ENCODE assay signal across 13 cellular contexts in genomic region chr16:86751081-86752030, GRCh38.
DNase-seq lines count a peak whose midpoint lies in the region; ATAC-seq, FAIRE-seq and TF ChIP-seq lines count a peak whose summit lies in the region.
"Had no signal": no experiment of that assay in that cellular context is flagged by ENCODE, and none has a peak within 500 bp of the region (broad histone marks: within the 10 kb centered on the region; RNA-seq: fewer than 3 reads in every experiment).

No MANE protein-coding gene starts in this region.

- BruUV-seq in endothelial cell of umbilical vein (replicated peaks; lab: Mats Ljungman, UMichigan), result no TSS peak

- H3K36me3 Mint-ChIP-seq in osteocyte (ENCODE audit: unreplicated experiment), result no peaks in the 10 kb centered on the region

- CTCF ChIA-PET in BJ (lab: Yijun Ruan, JAX) (interaction anchor here (0.6 to 2.3 kb wide), 5 partner anchors 8 to 311 kb away, joined by 3 to 6 read pairs (median 3); no protein-coding TSS in a partner anchor), endothelial cell of umbilical vein (lab: Charles Lee) (interaction anchor here (1.3 to 2.0 kb wide), 3 partner anchors 10 to 123 kb away, joined by 5 to 10 read pairs (median 8); no protein-coding TSS in a partner anchor)

- no peaks in the 10 kb centered on the region for H3K9me1 ChIP-seq in endothelial cell of umbilical vein (replicated peaks; ENCODE audit: control insufficient read depth, extremely low read depth, insufficient read depth, low read length)

- peaks cover 28% of the 10 kb centered on the region for H3K4me1 Mint-ChIP-seq in osteocyte (ENCODE audit: unreplicated experiment)
- H3K4me1 Mint-ChIP-seq: activated CD4-positive, alpha-beta T cell treated with anti-CD3 and anti-CD28 coated beads, Interleukin-2, amount 10 ng/mL, durations not matched to agents 24 days and 14 days had no signal

- H3K9ac ChIP-seq in endothelial cell of umbilical vein (replicated peaks; ENCODE audit: extremely low read depth, insufficient read depth, low read length), result peak overlapping the region; percentile 50

- peak overlapping the region; percentile 65 for H3K4me3 Mint-ChIP-seq in osteocyte (ENCODE audit: unreplicated experiment)
- H3K4me3 Mint-ChIP-seq: activated CD4-positive, alpha-beta T cell treated with anti-CD3 and anti-CD28 coated beads, Interleukin-2, amount 10 ng/mL, durations not matched to agents 24 days and 14 days had no signal

- H3K27ac ChIP-seq in endothelial cell of umbilical vein (ENCODE audit: insufficient read depth, low read depth, low read length), result peak overlapping the region; percentile 85
- H3K27ac ChIP-seq: neutrophil, Peyer's patch had no signal

- peak; percentile 92 for FAIRE-seq in endothelial cell of umbilical vein (lab: Jason Lieb, UNC)

- no peak for TF ChIP-seq CTCF in BJ (IDR thresholded peaks at IDR 0.05; ENCODE audit: insufficient read depth, low read depth, low read length)
- no peak for TF ChIP-seq CTCF in endothelial cell of umbilical vein (IDR thresholded peaks at IDR 0.05; ENCODE audit: extremely low read depth in 1 of 2, insufficient read depth in 1 of 2, low read depth in 1 of 2, low read length in 2 of 2)
- peak; percentile 20 for TF ChIP-seq CTCF in osteocyte (IDR thresholded peaks at IDR 0.05)

- H3K36me3 ChIP-seq in BJ (ENCODE audit: control insufficient read depth, insufficient read depth, low read length), result no peaks in the 10 kb centered on the region
- H3K36me3 ChIP-seq in endothelial cell of umbilical vein (ENCODE audit: control insufficient read depth in 2 of 2, extremely low read depth in 1 of 2, insufficient read depth in 2 of 2, low read length in 2 of 2), result no peaks in the 10 kb centered on the region
- H3K36me3 ChIP-seq: neutrophil, Peyer's patch had no signal

- no peaks in the 10 kb centered on the region for H3K27me3 Mint-ChIP-seq in osteocyte (ENCODE audit: unreplicated experiment)
- H3K27me3 Mint-ChIP-seq: activated CD4-positive, alpha-beta T cell treated with anti-CD3 and anti-CD28 coated beads, Interleukin-2, amount 10 ng/mL, durations not matched to agents 24 days and 14 days had no signal

- TF ChIP-seq POLR2A in endothelial cell of umbilical vein (IDR thresholded peaks at IDR 0.05; ENCODE audit: low read depth, low read length), result no peak

- H2AFZ ChIP-seq in endothelial cell of umbilical vein (ENCODE audit: low read depth, low read length), result peak overlapping the region; percentile 45

- H3K27me3 ChIP-seq in BJ (ENCODE audit: control insufficient read depth, insufficient read depth, low read length) (no peaks in the 10 kb centered on the region), endothelial cell of umbilical vein (ENCODE audit: control insufficient read depth in 2 of 2, insufficient read depth in 2 of 2, low read length in 2 of 2) (no peaks in the 10 kb centered on the region)
- H3K27me3 ChIP-seq: Peyer's patch had no signal

- POLR2A ChIA-PET in BJ (lab: Charles Lee), result interaction anchor here (0.6 kb wide), 1 partner anchor 172 kb away, joined by 4 read pairs; no protein-coding TSS in a partner anchor
- POLR2A ChIA-PET in endothelial cell of umbilical vein (lab: Charles Lee), result interaction anchor here (0.9 kb wide), 1 partner anchor 10 kb away, joined by 4 read pairs; no protein-coding TSS in a partner anchor

- H3K27ac Mint-ChIP-seq in osteocyte (ENCODE audit: unreplicated experiment), result peak overlapping the region; percentile 100
- H3K27ac Mint-ChIP-seq: activated CD4-positive, alpha-beta T cell treated with anti-CD3 and anti-CD28 coated beads, Interleukin-2, amount 10 ng/mL, durations not matched to agents 24 days and 14 days had no signal

- peak overlapping the region; percentile 20 for H3K4me2 ChIP-seq in endothelial cell of umbilical vein (ENCODE audit: insufficient read depth, low read length)

- DNase-seq in BJ (ENCODE audit: low read depth), result peak; percentile 57
- peak; percentile 17 for DNase-seq in RKO (ENCODE audit: low spot score)
- DNase-seq in endothelial cell of umbilical vein (ENCODE audit: low read depth, low spot score), result peak; percentile 86
- no peak for DNase-seq in osteocyte (ENCODE audit: extremely low spot score, unreplicated experiment)
- no peak for DNase-seq in DMS53 (lab: John Stamatoyannopoulos, UW)
- DNase-seq in SIG-M5 treated with dmso at 0.1 percent for 504 hours (lab: John Stamatoyannopoulos, UW; ENCODE audit: unreplicated experiment), result no peak
- DNase-seq in DMS79 treated with DMSO at 0.1 percent for 48 hours (lab: John Stamatoyannopoulos, UW), result no peak
- DNase-seq: activated CD4-positive, alpha-beta T cell treated with anti-CD3 and anti-CD28 coated beads, Interleukin-2, amount 10 ng/mL, durations not matched to agents 24 days and 14 days; Caco-2; NCI-H1694 had no signal

- intact Hi-C loops in endothelial cell of umbilical vein (cut with micrococcal nuclease), result no loop called here

- H3K4me1 ChIP-seq in endothelial cell of umbilical vein (ENCODE audit: control insufficient read depth, extremely low read depth, insufficient read depth, low read length), result peaks cover 13% of the 10 kb centered on the region
- H3K4me1 ChIP-seq: Caco-2, Peyer's patch had no signal

- no peak for ATAC-seq in HG02623 (IDR thresholded peaks at IDR 0.05; ENCODE audit: unreplicated experiment)

- no peaks in the 10 kb centered on the region for H3K9me3 Mint-ChIP-seq in osteocyte (ENCODE audit: unreplicated experiment)
- H3K9me3 Mint-ChIP-seq: activated CD4-positive, alpha-beta T cell treated with anti-CD3 and anti-CD28 coated beads, Interleukin-2, amount 10 ng/mL, durations not matched to agents 24 days and 14 days had no signal

- no peaks in the 10 kb centered on the region for H3K9me3 ChIP-seq in endothelial cell of umbilical vein (replicated peaks; ENCODE audit: control insufficient read depth, insufficient read depth, low read length)
- H3K9me3 ChIP-seq: Caco-2, neutrophil, Peyer's patch had no signal

- H4K20me1 ChIP-seq in endothelial cell of umbilical vein (replicated peaks; ENCODE audit: control insufficient read depth, extremely low read depth, insufficient read depth, low read length), result no peaks in the 10 kb centered on the region

- no peak overlapping the region for H3K4me3 ChIP-seq in BJ (ENCODE audit: low read depth, low read length)
- H3K4me3 ChIP-seq in endothelial cell of umbilical vein (replicated peaks in 1 of 3; ENCODE audit: insufficient read depth in 1 of 3, low read depth in 1 of 3, low read length in 3 of 3), result no peak overlapping the region
- H3K4me3 ChIP-seq: Peyer's patch had no signal

- H3K79me2 ChIP-seq in endothelial cell of umbilical vein (ENCODE audit: control insufficient read depth, insufficient read depth, low read length), result no peaks in the 10 kb centered on the region

- dilution Hi-C loops in endothelial cell of umbilical vein (cut with MboI; ENCODE audit: extremely low pct_ligation_motif_present, low sequenced_read_pairs), result no loop called here

TF ChIP-seq in endothelial cell of umbilical vein, 7 proteins besides CTCF, POLR2A, EP300 and RAD21:
- no peak for TF ChIP-seq EZH2 (IDR thresholded peaks at IDR 0.05; ENCODE audit: borderline replicate concordance, low read depth, low read length, severe bottlenecking)
- TF ChIP-seq JUN (IDR thresholded peaks at IDR 0.05; ENCODE audit: borderline replicate concordance, insufficient read depth, insufficient read length, low read depth), result peak; percentile 49
- TF ChIP-seq, protein P1, sequence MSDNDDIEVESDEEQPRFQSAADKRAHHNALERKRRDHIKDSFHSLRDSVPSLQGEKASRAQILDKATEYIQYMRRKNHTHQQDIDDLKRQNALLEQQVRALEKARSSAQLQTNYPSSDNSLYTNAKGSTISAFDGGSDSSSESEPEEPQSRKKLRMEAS (IDR thresholded peaks at IDR 0.05; ENCODE audit: insufficient read depth, insufficient read length), result peak; percentile 42
- TF ChIP-seq POLR2AphosphoS5 (IDR thresholded peaks at IDR 0.05; ENCODE audit: insufficient read depth, low read depth, low read length), result peak; percentile 43
- TF ChIP-seq MYC (IDR thresholded peaks at IDR 0.05; ENCODE audit: low read depth, low read length), result no peak
- peak; percentile 23 for TF ChIP-seq GATA2 (IDR thresholded peaks at IDR 0.05; ENCODE audit: insufficient read depth, insufficient read length, low read depth, low read length)
- TF ChIP-seq FOS (IDR thresholded peaks at IDR 0.05; ENCODE audit: borderline replicate concordance, insufficient read depth, low read length), result peak; percentile 80

Comparison
In these comparisons a context has a peak if more than half of its experiments do, and no peak if none do; other contexts are left out.
1. DNase-seq: peak in BJ (single experiment), RKO (single experiment) and endothelial cell of umbilical vein (single experiment); none in osteocyte (single experiment), DMS53 (single experiment), SIG-M5 treated with dmso at 0.1 percent for 504 hours (single experiment) and DMS79 treated with DMSO at 0.1 percent for 48 hours (single experiment).